In the genomic region with DNA sequence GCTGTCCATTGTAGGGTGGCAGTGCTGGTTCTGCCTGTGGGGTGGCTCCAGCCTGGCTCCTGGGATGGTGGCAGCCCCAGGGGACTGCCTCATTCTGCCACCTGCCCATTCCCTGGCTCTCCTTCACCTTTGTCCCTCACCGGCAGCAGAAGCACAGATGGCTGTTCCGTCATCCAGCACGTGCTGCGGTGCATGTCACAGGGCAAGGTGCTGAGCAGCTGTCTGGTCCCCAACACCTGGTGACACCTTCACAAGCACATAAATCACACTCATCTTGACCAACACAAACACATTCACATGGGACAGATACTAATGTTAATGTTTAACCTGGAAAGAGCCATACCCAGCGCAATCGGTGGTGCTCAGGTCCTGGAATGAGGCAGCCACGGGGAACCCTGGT, we compare ENCODE assay signal across 19 cellular contexts.
"Had no signal": no experiment of that assay in that cellular context is flagged by ENCODE, and none has a peak within 500 bp of the region (broad histone marks: within the 10 kb centered on the region; RNA-seq: fewer than 3 reads in every experiment).

No MANE protein-coding gene starts in this region.

- H3K36me3 ChIP-seq: ascending aorta, heart left ventricle, neutrophil, right atrium auricular region, upper lobe of left lung had no signal

- H3K4me3 ChIP-seq: ascending aorta, heart left ventricle, right atrium auricular region, skin epidermis, upper lobe of left lung had no signal

- ATAC-seq: left colon; naive thymus-derived CD4-positive, alpha-beta T cell; stimulated activated naive CD8-positive, alpha-beta T cell treated with anti-CD3 and anti-CD28 coated beads, Interleukin-15, Interleukin-2, amounts not matched to agents 100 U/mL and 50 U/mL, for 24 hours had no signal

- H3K27ac ChIP-seq: ascending aorta, epithelial cell of prostate, heart left ventricle, neutrophil, right atrium auricular region, skin epidermis, upper lobe of left lung had no signal

- H3K4me1 ChIP-seq: ascending aorta, heart left ventricle, right atrium auricular region, upper lobe of left lung had no signal

- H3K9me3 ChIP-seq: ascending aorta, heart left ventricle, neutrophil, right atrium auricular region, upper lobe of left lung had no signal

- DNase-seq: activated CD4-positive, alpha-beta T cell treated with anti-CD3 and anti-CD28 coated beads for 1 hour; activated CD4-positive, alpha-beta T cell treated with anti-CD3 and anti-CD28 coated beads, Interleukin-2, amount 50 U/mL, for 4 hours; activated naive CD4-positive, alpha-beta T cell treated with anti-CD3 and anti-CD28 coated beads, Interleukin-2, amount 10 ng/mL, durations not matched to agents 7 days and 5 days; activated T-cell treated with anti-CD3 and anti-CD28 coated beads, Interleukin-2, amount 50 U/mL, for 1 hour; heart left ventricle; left colon; naive thymus-derived CD4-positive, alpha-beta T cell; stimulated activated CD4-positive, alpha-beta T cell treated with anti-CD3 and anti-CD28 coated beads, Interleukin-4, amount 100 ng/mL, for 4 hours; stimulated activated CD8-positive, alpha-beta memory T cell treated with anti-CD3 and anti-CD28 coated beads, Interleukin-4, amount 100 ng/mL, for 48 hours; stimulated activated naive CD8-positive, alpha-beta T cell treated with anti-CD3 and anti-CD28 coated beads, Interleukin-15, Interleukin-2, amounts not matched to agents 100 U/mL and 50 U/mL, for 24 hours; T-helper 1 cell; T1000 had no signal

- FAIRE-seq: frontal cortex had no signal

- H3K27me3 ChIP-seq: ascending aorta, neutrophil, right atrium auricular region, upper lobe of left lung had no signal
